9 cellular contexts compared by ENCODE assay signal in the genomic region with DNA sequence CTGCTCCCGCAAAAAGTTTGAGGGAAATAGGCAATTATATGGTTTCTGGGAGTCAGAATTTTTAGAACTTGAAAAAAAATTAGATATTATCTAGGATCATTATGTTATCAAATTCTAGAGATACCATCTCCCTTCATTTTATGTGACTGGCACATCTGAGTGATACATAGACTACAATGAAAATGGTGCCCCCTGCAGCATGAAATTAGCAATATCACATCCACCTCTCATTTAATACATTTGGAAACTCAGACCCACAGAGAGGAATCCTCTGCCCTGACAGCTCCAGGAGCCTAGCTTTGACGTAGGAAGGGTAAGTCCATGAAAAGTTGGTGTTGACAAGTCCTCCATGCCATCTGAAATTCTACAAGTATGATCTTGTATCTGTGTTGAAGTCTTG.
DNase-seq lines count a peak whose midpoint lies in the region; ATAC-seq and TF ChIP-seq lines count a peak whose summit lies in the region.
"Had no signal": no experiment of that assay in that cellular context is flagged by ENCODE, and none has a peak within 500 bp of the region (broad histone marks: within the 10 kb centered on the region; RNA-seq: fewer than 3 reads in every experiment).

No MANE protein-coding gene starts in this region.

- H3K4me3 Mint-ChIP-seq in glutamatergic neuron (ENCODE audit: unreplicated experiment): no peak overlapping the region
- H3K4me3 Mint-ChIP-seq: T-helper 1 cell treated with Interleukin-12 subunit alpha and Interleukin-12 subunit beta and Interleukin-4 antibody, amounts not matched to agents 30 μg/mL and 1 μg/mL, for 36 hours had no signal

- POLR2A ChIA-PET in PC-9 (lab: Charles Lee; ENCODE audit: unreplicated experiment): no interaction called here

- ATAC-seq in HG02884 (IDR thresholded peaks at IDR 0.05; ENCODE audit: unreplicated experiment): peak; percentile 66
- ATAC-seq in GM21723 (IDR thresholded peaks at IDR 0.05; ENCODE audit: unreplicated experiment): no peak
- no peak for ATAC-seq in upper lobe of left lung (ENCODE audit: low FRiP score in 2 of 2)
- ATAC-seq in HG02642 (IDR thresholded peaks at IDR 0.05; ENCODE audit: poor library complexity, unreplicated experiment): no peak

- no peaks in the 10 kb centered on the region for H3F3A ChIP-seq in PC-9 (ENCODE audit: insufficient read depth, low read depth)

- H3K27ac Mint-ChIP-seq in glutamatergic neuron (ENCODE audit: unreplicated experiment): peak overlapping the region; percentile 30
- H3K27ac Mint-ChIP-seq: T-helper 1 cell treated with Interleukin-12 subunit alpha and Interleukin-12 subunit beta and Interleukin-4 antibody, amounts not matched to agents 30 μg/mL and 1 μg/mL, for 36 hours had no signal

- H3K9me2 ChIP-seq in PC-9 (ENCODE audit: insufficient read depth): no peaks in the 10 kb centered on the region

- DNase-seq in GDM1 (lab: John Stamatoyannopoulos, UW): peak; percentile 29
- DNase-seq in PC-9: no peak
- peak; percentile 22 for DNase-seq in glutamatergic neuron
- DNase-seq in upper lobe of left lung: no peak
- DNase-seq in AG08395 (ENCODE audit: low spot score): no peak

- no peaks in the 10 kb centered on the region for H3K27me3 ChIP-seq in PC-9 (ENCODE audit: insufficient read depth, low read depth)
- H3K27me3 ChIP-seq in upper lobe of left lung: no peaks in the 10 kb centered on the region

- H3K36me3 Mint-ChIP-seq in glutamatergic neuron (ENCODE audit: unreplicated experiment): no peaks in the 10 kb centered on the region

- no peak overlapping the region for H3K4me2 ChIP-seq in PC-9

- BruUV-seq in PC-9 (replicated peaks; lab: Mats Ljungman, UMichigan): no TSS peak

- no peaks in the 10 kb centered on the region for H3K9me3 Mint-ChIP-seq in glutamatergic neuron (ENCODE audit: unreplicated experiment)
- H3K9me3 Mint-ChIP-seq: T-helper 1 cell treated with Interleukin-12 subunit alpha and Interleukin-12 subunit beta and Interleukin-4 antibody, amounts not matched to agents 30 μg/mL and 1 μg/mL, for 36 hours had no signal

- H3K27me3 Mint-ChIP-seq in glutamatergic neuron (ENCODE audit: unreplicated experiment): no peaks in the 10 kb centered on the region

- H3K9me3 ChIP-seq in PC-9 (ENCODE audit: insufficient read depth, low read depth) (no peaks in the 10 kb centered on the region), upper lobe of left lung (no peaks in the 10 kb centered on the region)

- no peaks in the 10 kb centered on the region for H3K79me2 ChIP-seq in PC-9 (ENCODE audit: low read depth)

- 61 to 69% methylated on average over 2 of the region's 2 CpGs for WGBS in upper lobe of left lung, 2 donors

- H3K36me3 ChIP-seq in PC-9 (ENCODE audit: low read depth): no peaks in the 10 kb centered on the region
- H3K36me3 ChIP-seq in upper lobe of left lung: no peaks in the 10 kb centered on the region

- CTCF ChIA-PET in PC-9 (lab: Charles Lee): no interaction called here

- no peak overlapping the region for H2AFZ ChIP-seq in PC-9

- H3K4me1 ChIP-seq in PC-9 (replicated peaks; ENCODE audit: insufficient read depth): no peaks in the 10 kb centered on the region
- no peaks in the 10 kb centered on the region for H3K4me1 ChIP-seq in upper lobe of left lung

- TF ChIP-seq CTCF in PC-9 (conservative IDR thresholded peaks at IDR 0.05) (peak; percentile 59), glutamatergic neuron (IDR thresholded peaks at IDR 0.05; ENCODE audit: partially characterized antibody, unreplicated experiment) (peak; percentile 75), upper lobe of left lung (IDR thresholded peaks at IDR 0.05) (peak in 1 of 6 experiments; percentile 12)

- H3K4me1 Mint-ChIP-seq in glutamatergic neuron (ENCODE audit: low read depth, unreplicated experiment): peaks cover 8% of the 10 kb centered on the region

- TF ChIP-seq POLR2A in upper lobe of left lung (IDR thresholded peaks at IDR 0.05): no peak

- intact Hi-C loops in PC-9 (cut with micrococcal nuclease; ENCODE audit: unreplicated experiment): no loop called here

- no peak for TF ChIP-seq EP300 in upper lobe of left lung (IDR thresholded peaks at IDR 0.05)

- H4K20me1 ChIP-seq in PC-9 (ENCODE audit: insufficient read depth): no peaks in the 10 kb centered on the region

- H3K27ac ChIP-seq in PC-9: no peak overlapping the region
- H3K27ac ChIP-seq in upper lobe of left lung: no peak overlapping the region

- H3K4me3 ChIP-seq in PC-9 (no peak overlapping the region), upper lobe of left lung (no peak overlapping the region)

Comparison
In these comparisons a context has a peak if more than half of its experiments do, and no peak if none do; other contexts are left out.
1. DNase-seq: peak in GDM1 (single experiment) and glutamatergic neuron (single experiment); none in PC-9 (0 of 2), upper lobe of left lung (0 of 2) and AG08395 (single experiment).